ENCODE assay signal across 1 cellular context in the genomic region with DNA sequence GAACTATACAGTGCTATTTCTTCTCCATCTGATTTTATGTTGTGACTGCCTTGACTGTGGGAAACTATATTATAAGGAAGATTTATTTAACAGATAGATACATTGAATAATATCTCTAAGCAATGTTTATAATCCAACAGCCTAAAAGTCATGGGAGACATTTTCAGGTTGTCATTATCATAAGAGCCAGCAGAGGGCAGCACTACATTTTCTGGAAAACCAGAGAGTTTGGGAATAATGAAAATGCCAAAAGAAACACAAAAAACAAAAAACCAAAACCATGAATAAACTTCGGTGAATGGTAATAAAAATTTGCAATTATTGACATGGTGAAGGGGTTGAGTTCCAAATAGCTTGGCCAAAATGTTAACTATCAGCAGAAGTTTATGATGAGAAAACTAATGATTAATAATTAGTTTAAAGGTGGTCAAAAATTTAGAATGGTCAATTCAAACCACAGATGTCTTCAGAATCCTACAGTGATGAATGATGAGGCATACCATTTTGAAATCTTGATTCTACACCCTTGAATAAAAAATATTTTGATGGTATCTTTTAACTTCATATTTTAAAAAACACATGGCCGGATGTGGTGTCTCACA.
TF ChIP-seq lines count a peak whose summit lies in the region.

No MANE protein-coding gene starts in this region.

TF ChIP-seq in GM23338, 12 proteins besides CTCF, POLR2A, EP300 and RAD21 (continued from another document):
- TF ChIP-seq, protein P1, sequence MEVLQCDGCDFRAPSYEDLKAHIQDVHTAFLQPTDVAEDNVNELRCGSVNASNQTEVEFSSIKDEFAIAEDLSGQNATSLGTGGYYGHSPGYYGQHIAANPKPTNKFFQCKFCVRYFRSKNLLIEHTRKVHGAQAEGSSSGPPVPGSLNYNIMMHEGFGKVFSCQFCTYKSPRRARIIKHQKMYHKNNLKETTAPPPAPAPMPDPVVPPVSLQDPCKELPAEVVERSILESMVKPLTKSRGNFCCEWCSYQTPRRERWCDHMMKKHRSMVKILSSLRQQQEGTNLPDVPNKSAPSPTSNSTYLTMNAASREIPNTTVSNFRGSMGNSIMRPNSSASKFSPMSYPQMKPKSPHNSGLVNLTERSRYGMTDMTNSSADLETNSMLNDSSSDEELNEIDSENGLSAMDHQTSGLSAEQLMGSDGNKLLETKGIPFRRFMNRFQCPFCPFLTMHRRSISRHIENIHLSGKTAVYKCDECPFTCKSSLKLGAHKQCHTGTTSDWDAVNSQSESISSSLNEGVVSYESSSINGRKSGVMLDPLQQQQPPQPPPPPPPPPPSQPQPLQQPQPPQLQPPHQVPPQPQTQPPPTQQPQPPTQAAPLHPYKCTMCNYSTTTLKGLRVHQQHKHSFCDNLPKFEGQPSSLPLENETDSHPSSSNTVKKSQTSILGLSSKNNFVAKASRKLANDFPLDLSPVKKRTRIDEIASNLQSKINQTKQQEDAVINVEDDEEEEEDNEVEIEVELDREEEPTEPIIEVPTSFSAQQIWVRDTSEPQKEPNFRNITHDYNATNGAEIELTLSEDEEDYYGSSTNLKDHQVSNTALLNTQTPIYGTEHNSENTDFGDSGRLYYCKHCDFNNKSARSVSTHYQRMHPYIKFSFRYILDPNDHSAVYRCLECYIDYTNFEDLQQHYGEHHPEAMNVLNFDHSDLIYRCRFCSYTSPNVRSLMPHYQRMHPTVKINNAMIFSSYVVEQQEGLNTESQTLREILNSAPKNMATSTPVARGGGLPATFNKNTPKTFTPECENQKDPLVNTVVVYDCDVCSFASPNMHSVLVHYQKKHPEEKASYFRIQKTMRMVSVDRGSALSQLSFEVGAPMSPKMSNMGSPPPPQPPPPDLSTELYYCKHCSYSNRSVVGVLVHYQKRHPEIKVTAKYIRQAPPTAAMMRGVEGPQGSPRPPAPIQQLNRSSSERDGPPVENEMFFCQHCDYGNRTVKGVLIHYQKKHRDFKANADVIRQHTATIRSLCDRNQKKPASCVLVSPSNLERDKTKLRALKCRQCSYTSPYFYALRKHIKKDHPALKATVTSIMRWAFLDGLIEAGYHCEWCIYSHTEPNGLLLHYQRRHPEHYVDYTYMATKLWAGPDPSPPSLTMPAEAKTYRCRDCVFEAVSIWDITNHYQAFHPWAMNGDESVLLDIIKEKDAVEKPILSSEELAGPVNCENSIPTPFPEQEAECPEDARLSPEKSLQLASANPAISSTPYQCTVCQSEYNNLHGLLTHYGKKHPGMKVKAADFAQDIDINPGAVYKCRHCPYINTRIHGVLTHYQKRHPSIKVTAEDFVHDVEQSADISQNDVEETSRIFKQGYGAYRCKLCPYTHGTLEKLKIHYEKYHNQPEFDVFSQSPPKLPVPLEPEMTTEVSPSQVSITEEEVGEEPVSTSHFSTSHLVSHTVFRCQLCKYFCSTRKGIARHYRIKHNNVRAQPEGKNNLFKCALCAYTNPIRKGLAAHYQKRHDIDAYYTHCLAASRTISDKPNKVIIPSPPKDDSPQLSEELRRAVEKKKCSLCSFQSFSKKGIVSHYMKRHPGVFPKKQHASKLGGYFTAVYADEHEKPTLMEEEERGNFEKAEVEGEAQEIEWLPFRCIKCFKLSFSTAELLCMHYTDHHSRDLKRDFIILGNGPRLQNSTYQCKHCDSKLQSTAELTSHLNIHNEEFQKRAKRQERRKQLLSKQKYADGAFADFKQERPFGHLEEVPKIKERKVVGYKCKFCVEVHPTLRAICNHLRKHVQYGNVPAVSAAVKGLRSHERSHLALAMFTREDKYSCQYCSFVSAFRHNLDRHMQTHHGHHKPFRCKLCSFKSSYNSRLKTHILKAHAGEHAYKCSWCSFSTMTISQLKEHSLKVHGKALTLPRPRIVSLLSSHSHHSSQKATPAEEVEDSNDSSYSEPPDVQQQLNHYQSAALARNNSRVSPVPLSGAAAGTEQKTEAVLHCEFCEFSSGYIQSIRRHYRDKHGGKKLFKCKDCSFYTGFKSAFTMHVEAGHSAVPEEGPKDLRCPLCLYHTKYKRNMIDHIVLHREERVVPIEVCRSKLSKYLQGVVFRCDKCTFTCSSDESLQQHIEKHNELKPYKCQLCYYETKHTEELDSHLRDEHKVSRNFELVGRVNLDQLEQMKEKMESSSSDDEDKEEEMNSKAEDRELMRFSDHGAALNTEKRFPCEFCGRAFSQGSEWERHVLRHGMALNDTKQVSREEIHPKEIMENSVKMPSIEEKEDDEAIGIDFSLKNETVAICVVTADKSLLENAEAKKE (CRISPR knock-in tag; IDR thresholded peaks at IDR 0.05): no peak
- TF ChIP-seq JUNB (IDR thresholded peaks at IDR 0.05; ENCODE audit: unreplicated experiment): no peak
